Comparison of ENCODE assay signal across 8 cellular contexts in genomic region chr7:43649755-43650274, GRCh38.
DNase-seq lines count a peak whose midpoint lies in the region; ATAC-seq and TF ChIP-seq lines count a peak whose summit lies in the region.

No MANE protein-coding gene starts in this region.

- H3K36me3 ChIP-seq in colonic mucosa, result no peaks in the 10 kb centered on the region

- peak overlapping the region in 4 of 7 donors; percentile 32 to 68 (median 44) for H3K27ac Mint-ChIP-seq in CD14-positive monocyte

- peak overlapping the region; percentile 85 for H3K27ac ChIP-seq in colonic mucosa

- H3K4me1 ChIP-seq in colonic mucosa, result peaks cover 5% of the 10 kb centered on the region

- DNase-seq in CD14-positive monocyte (ENCODE audit: low spot score) (no peak), T-helper 2 cell (peak in 3 of 5 experiments; percentile 53 to 97 (median 88)), colonic mucosa (no peak), renal cortical epithelial cell (ENCODE audit: low read depth) (peak; percentile 86), COR-L47 (lab: John Stamatoyannopoulos, UW) (no peak), NCI-H524 (lab: John Stamatoyannopoulos, UW) (no peak)

- H3K27me3 Mint-ChIP-seq in CD14-positive monocyte (ENCODE audit: low read depth in 3 of 3), result peaks cover 0 to 3% (median 1%) of the 10 kb centered on the region in 3 donors

- no peak overlapping the region for H3K9ac ChIP-seq in colonic mucosa (ENCODE audit: low read depth in 2 of 2, low read length in 2 of 2)

- H3K4me3 Mint-ChIP-seq in CD14-positive monocyte, result peak overlapping the region in 1 of 2 donors; percentile 35

- no peak overlapping the region for H3K4me3 ChIP-seq in colonic mucosa

- H3K36me3 Mint-ChIP-seq in CD14-positive monocyte, result peaks cover 42 to 48% of the 10 kb centered on the region in 2 donors

- ATAC-seq in GM19328 (IDR thresholded peaks at IDR 0.05; ENCODE audit: unreplicated experiment) (peak; percentile 57), HG03354 (IDR thresholded peaks at IDR 0.05; ENCODE audit: poor library complexity, severe bottlenecking, unreplicated experiment) (peak; percentile 78)

- H3K9me3 ChIP-seq in colonic mucosa, result no peaks in the 10 kb centered on the region

- H3K4me1 Mint-ChIP-seq in CD14-positive monocyte, result peaks cover 58% of the 10 kb centered on the region

- H3K27me3 ChIP-seq in colonic mucosa, result no peaks in the 10 kb centered on the region

- no peaks in the 10 kb centered on the region for H3K9me3 Mint-ChIP-seq in CD14-positive monocyte

- TF ChIP-seq CTCF in CD14-positive monocyte (IDR thresholded peaks at IDR 0.05) (no peak), colonic mucosa (IDR thresholded peaks at IDR 0.05) (no peak)

- intact Hi-C loops in CD14-positive monocyte (cut with micrococcal nuclease), result no loop called here
- intact Hi-C loops in colonic mucosa (cut with DNase I), result no loop called here

Comparison
In these comparisons a context has a peak if more than half of its experiments do, and no peak if none do; other contexts are left out.
1. DNase-seq: peak in T-helper 2 cell (3 of 5) and renal cortical epithelial cell (single experiment); none in CD14-positive monocyte (single experiment), colonic mucosa (single experiment), COR-L47 (single experiment) and NCI-H524 (0 of 2).